In the genomic region with DNA sequence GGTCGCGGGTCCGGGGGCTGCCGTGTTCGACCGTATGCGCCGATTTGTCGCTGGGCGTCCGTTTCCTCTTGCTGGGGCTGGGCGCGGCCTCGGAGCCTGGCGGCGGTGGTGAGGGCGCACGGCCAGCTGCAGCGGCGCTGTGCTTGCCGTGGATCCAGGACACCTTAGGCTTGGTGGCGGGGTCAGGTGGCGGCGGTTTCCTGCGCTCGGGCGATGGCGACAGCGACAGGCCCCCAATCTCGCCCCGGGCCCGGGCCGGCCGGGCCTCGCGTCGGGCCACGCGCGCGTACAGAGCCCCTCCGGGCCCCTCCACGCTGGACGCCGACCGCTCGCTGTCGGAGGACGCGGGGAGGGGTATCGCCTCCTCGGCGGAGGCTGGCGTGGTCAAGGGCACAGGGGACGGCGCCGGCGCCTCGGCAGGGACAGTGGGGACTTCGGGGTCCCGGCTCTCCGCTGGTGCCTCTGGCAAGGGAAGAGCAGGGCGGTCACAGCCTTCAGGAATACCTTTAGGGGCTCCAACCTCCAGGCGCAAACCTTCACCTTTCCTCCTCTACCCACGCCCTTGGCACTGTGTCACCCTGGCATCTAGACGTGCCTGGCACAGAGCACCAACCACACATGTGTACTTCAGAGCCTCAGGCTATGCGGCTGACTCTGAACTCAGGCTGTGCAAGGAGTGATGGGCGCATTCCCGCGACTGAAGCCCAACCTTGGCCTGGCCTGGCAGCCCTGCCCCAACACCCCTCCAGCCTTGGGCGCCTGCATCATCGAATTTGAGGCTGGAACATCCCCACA, we compare ENCODE assay signal across 1 cellular context.
TF ChIP-seq lines count a peak whose summit lies in the region.

No MANE protein-coding gene starts in this region.

TF ChIP-seq in HepG2, 621 proteins besides CTCF, POLR2A, EP300 and RAD21:
- TF ChIP-seq SAP130 (CRISPR knock-in tag; IDR thresholded peaks at IDR 0.05; ENCODE audit: low read depth), result no peak
- peak; percentile 77 for TF ChIP-seq HNRNPL (IDR thresholded peaks at IDR 0.05; ENCODE audit: low read depth, low read length)
